12 cellular contexts compared by ENCODE assay signal in the genomic region with DNA sequence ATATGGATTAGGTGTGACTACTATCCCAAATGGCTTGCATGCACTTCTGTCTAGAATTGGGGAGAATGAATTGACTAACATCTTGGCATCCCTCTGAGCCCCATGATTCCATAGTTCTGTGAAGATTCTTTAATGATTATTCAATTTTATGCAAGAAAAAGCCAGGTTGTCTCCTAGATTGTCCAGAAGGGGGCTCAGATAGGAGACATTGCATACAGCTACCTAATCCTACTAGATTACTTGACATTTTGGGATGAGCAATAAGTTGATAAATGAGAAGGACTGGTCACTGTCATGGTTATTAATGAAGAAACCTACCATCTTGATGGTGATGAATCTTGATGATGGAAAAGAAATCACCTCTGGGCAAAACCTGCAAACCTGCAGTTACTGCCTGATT.
DNase-seq lines count a peak whose midpoint lies in the region; ATAC-seq and TF ChIP-seq lines count a peak whose summit lies in the region.
"Had no signal": no experiment of that assay in that cellular context is flagged by ENCODE, and none has a peak within 500 bp of the region (broad histone marks: within the 10 kb centered on the region; RNA-seq: fewer than 3 reads in every experiment).

No MANE protein-coding gene starts in this region.

- no peak overlapping the region for H4K8ac ChIP-seq in mesendoderm (ENCODE audit: low read depth, low read length)

- H3K18ac ChIP-seq in mesendoderm (ENCODE audit: low read length): no peak overlapping the region

- H3K4me2 ChIP-seq in mesendoderm (ENCODE audit: low read length): no peak overlapping the region

- H4K5ac ChIP-seq in mesendoderm (ENCODE audit: low read length): no peak overlapping the region

- H3K79me1 ChIP-seq in mesendoderm (ENCODE audit: low read length): no peaks in the 10 kb centered on the region

- H2BK120ac ChIP-seq in mesendoderm (ENCODE audit: low read depth, low read length): no peak overlapping the region

- no peak overlapping the region for H3K23ac ChIP-seq in mesendoderm (ENCODE audit: low read length)

- H3K4me1 ChIP-seq in mesendoderm (ENCODE audit: control insufficient read depth, low read depth, low read length): peaks cover 2% of the 10 kb centered on the region

- H3K4me3 ChIP-seq in cardiac fibroblast (replicated peaks in 1 of 2; ENCODE audit: low read depth in 2 of 2, low read length in 2 of 2) (no peak overlapping the region), mesendoderm (ENCODE audit: low read length) (no peak overlapping the region)
- H3K4me3 ChIP-seq: sigmoid colon, testis had no signal

- H2BK5ac ChIP-seq in mesendoderm (ENCODE audit: low read length): no peak overlapping the region

- no peak overlapping the region for H2BK15ac ChIP-seq in mesendoderm (replicated peaks; ENCODE audit: low read depth)

- no peak overlapping the region for H3K9ac ChIP-seq in mesendoderm (ENCODE audit: low read length)

- H3K36me3 ChIP-seq in mesendoderm (ENCODE audit: control insufficient read depth, insufficient read depth, low read length): no peaks in the 10 kb centered on the region
- H3K36me3 ChIP-seq: sigmoid colon had no signal

- H3K56ac ChIP-seq in mesendoderm (ENCODE audit: low read length): no peak overlapping the region

- no peak for ATAC-seq in GM19463 (IDR thresholded peaks at IDR 0.05; ENCODE audit: unreplicated experiment)
- no peak for ATAC-seq in GM21528 (IDR thresholded peaks at IDR 0.05; ENCODE audit: low FRiP score, unreplicated experiment)

- no peak overlapping the region for H3K4ac ChIP-seq in mesendoderm (ENCODE audit: low read depth, low read length)

- no peak overlapping the region for H2AK5ac ChIP-seq in mesendoderm (ENCODE audit: low read length)

- H3K27ac ChIP-seq in mesendoderm (ENCODE audit: low read depth, low read length): no peak overlapping the region

- H3K27me3 ChIP-seq in mesendoderm (ENCODE audit: insufficient read depth, low read length, poor library complexity): no peaks in the 10 kb centered on the region
- H3K27me3 ChIP-seq: sigmoid colon, testis had no signal

- DNase-seq in EH (ENCODE audit: low read depth) (peak; percentile 29), NCI-H146 (lab: John Stamatoyannopoulos, UW) (peak; percentile 41), cardiac fibroblast (ENCODE audit: low read depth in 2 of 2) (peak; percentile 8 to 44), lung microvascular endothelial cell (ENCODE audit: low read depth in 2 of 2) (peak; percentile 20 to 32), mesendoderm (no peak), NCI-H1092 treated with DMSO at 0.1 percent for 48 hours (lab: John Stamatoyannopoulos, UW) (no peak)
- DNase-seq: COR-L47, NCI-H2029, sigmoid colon, testis had no signal

- TF ChIP-seq CTCF in cardiac fibroblast (IDR thresholded peaks at IDR 0.05; ENCODE audit: low read depth, low read length): peak; percentile 46

- H3K79me2 ChIP-seq in mesendoderm (ENCODE audit: control insufficient read depth, insufficient read depth, low read length): no peaks in the 10 kb centered on the region

Comparison
In these comparisons a context has a peak if more than half of its experiments do, and no peak if none do; other contexts are left out.
1. DNase-seq: peak in EH (single experiment), NCI-H146 (single experiment), cardiac fibroblast (2 of 2) and lung microvascular endothelial cell (2 of 2); none in mesendoderm (single experiment) and NCI-H1092 treated with DMSO at 0.1 percent for 48 hours (single experiment).